In the genomic region with DNA sequence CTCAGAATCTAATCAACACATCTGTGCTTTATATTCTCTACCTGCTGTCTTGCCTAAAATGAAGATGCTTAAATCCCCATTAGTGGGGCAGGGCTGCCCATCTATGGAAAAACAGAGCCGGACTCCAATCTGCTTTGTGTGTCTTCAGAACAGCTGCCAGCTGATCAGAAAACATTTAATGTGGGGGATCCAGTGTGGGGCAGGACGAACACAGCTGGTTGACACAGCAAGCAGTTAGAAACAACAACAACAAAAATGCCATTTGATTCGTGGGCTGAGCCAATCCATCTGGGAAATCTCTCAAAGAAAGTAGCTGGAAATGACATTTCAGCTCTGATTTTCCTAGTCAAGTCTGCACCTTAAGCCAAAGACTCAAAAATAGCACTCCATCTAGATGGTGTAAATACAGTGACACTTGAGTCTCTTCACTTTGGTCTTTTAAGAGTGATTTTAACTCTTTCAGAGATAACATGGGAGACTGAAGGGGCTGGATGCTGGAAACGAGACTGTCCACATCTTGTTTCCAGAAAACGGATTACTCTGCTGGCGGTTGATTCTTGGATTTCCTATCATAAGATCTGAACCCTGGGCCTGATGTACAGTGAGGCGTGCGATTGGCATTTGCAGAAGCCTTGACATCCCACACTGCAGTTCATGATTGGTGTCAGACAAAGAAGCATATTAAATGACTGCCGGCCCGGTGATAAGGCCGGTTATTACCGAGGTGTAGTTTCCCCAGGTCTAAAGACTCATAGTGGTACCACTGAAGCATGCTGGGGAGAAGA, we compare ENCODE assay signal across 13 cellular contexts.
"Had no signal": no experiment of that assay in that cellular context is flagged by ENCODE, and none has a peak within 500 bp of the region (broad histone marks: within the 10 kb centered on the region; RNA-seq: fewer than 3 reads in every experiment).

No MANE protein-coding gene starts in this region.

- H3K36me3 ChIP-seq: neutrophil, right atrium auricular region had no signal

- H3K9me3 ChIP-seq: body of pancreas, neutrophil had no signal

- FAIRE-seq: TTC549 had no signal

- H3K27me3 ChIP-seq: body of pancreas, neutrophil, right atrium auricular region had no signal

- H3K4me1 Mint-ChIP-seq: activated B cell treated with CpG ODN at 0.5 μM for 24 hours; activated naive CD4-positive, alpha-beta T cell treated with anti-CD3 and anti-CD28 coated beads, Interleukin-2, amount 50 U/mL, for 24 hours had no signal

- H3K4me3 Mint-ChIP-seq: activated B cell treated with CpG ODN at 0.5 μM for 24 hours; activated naive CD4-positive, alpha-beta T cell treated with anti-CD3 and anti-CD28 coated beads, Interleukin-2, amount 50 U/mL, for 24 hours had no signal

- H3K27ac Mint-ChIP-seq: activated B cell treated with CpG ODN at 0.5 μM for 24 hours; activated naive CD4-positive, alpha-beta T cell treated with anti-CD3 and anti-CD28 coated beads, Interleukin-2, amount 50 U/mL, for 24 hours had no signal

- H3K4me3 ChIP-seq: body of pancreas, right atrium auricular region, skin epidermis had no signal

- H3K27me3 Mint-ChIP-seq: activated B cell treated with CpG ODN at 0.5 μM for 24 hours; activated naive CD4-positive, alpha-beta T cell treated with anti-CD3 and anti-CD28 coated beads, Interleukin-2, amount 50 U/mL, for 24 hours had no signal

- H3K4me1 ChIP-seq: body of pancreas, right atrium auricular region had no signal

- H3K9me3 Mint-ChIP-seq: activated B cell treated with CpG ODN at 0.5 μM for 24 hours had no signal

- H3K27ac ChIP-seq: body of pancreas, neutrophil, right atrium auricular region, skin epidermis had no signal

- DNase-seq: activated B cell treated with CpG ODN at 0.5 μM for 24 hours; activated CD4-positive, alpha-beta T cell treated with anti-CD3 and anti-CD28 coated beads, Interleukin-2, amount 50 U/mL, for 1 hour; body of pancreas; cerebellar nuclear complex; dermis blood vessel endothelial cell; mammary epithelial cell; T-helper 2 cell; trophoblast cell had no signal
